ENCODE assay signal across 16 cellular contexts in the genomic region with DNA sequence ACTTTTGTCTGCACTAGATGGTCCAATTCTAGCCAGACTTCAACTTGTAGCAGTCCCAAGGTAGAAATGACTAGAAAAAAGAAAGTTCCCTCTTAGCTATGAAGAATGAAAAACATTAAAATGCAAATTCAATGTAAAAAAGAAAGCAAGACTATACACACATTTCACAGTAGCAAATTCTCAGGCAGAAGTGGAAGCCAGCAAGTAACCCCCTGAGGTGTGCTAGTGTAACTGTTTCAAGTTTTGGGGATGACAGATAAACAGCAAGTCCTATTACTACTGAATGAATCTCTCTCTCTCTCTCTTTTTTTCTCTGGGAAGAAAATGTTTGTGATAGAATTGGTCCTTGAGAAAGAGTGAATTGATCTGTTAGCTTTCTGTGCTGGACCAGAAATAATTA.
DNase-seq lines count a peak whose midpoint lies in the region; ATAC-seq, FAIRE-seq and TF ChIP-seq lines count a peak whose summit lies in the region.
"Had no signal": no experiment of that assay in that cellular context is flagged by ENCODE, and none has a peak within 500 bp of the region (broad histone marks: within the 10 kb centered on the region; RNA-seq: fewer than 3 reads in every experiment).

No MANE protein-coding gene starts in this region.

- H3K36me3 ChIP-seq in GM12878 (ENCODE audit: control insufficient read depth in 2 of 2, insufficient read depth in 2 of 2, low read length in 1 of 2) (no peaks in the 10 kb centered on the region), gastroesophageal sphincter (no peaks in the 10 kb centered on the region), testis (ENCODE audit: low read depth, missing control alignments) (no peaks in the 10 kb centered on the region)
- H3K36me3 ChIP-seq: esophagus squamous epithelium had no signal

- no TSS peak for BruUV-seq in GM12878 (replicated peaks; lab: Mats Ljungman, UMichigan)

- H3K9me3 ChIP-seq in GM12878 (replicated peaks; ENCODE audit: control insufficient read depth, insufficient read depth, low read length) = peaks cover 2% of the 10 kb centered on the region; the same call in 1 of the 3 replicates
- H3K9me3 ChIP-seq in gastroesophageal sphincter = no peaks in the 10 kb centered on the region
- H3K9me3 ChIP-seq in testis = no peaks in the 10 kb centered on the region
- H3K9me3 ChIP-seq in T-helper 17 cell (ENCODE audit: control insufficient read depth, low read length, poor library complexity, severe bottlenecking) = no peaks in the 10 kb centered on the region
- H3K9me3 ChIP-seq: esophagus squamous epithelium, psoas muscle had no signal

- H2AFZ ChIP-seq in GM12878 (ENCODE audit: control insufficient read depth, low read depth, low read length) = no peak overlapping the region

- DNase-seq in GM12878 (ENCODE audit: low read depth, low spot score) (peak; percentile 41), testis (no peak), NCI-H2107 (lab: John Stamatoyannopoulos, UW) (no peak), T-helper 17 cell (no peak)
- DNase-seq: activated CD4-positive, alpha-beta memory T cell treated with anti-CD3 and anti-CD28 coated beads for 36 hours; esophagus squamous epithelium; psoas muscle; stimulated activated CD4-positive, alpha-beta T cell treated with anti-CD3 and anti-CD28 coated beads, Interleukin-2, amount 100 ng/mL, for 24 hours; stimulated activated naive CD4-positive, alpha-beta T cell treated with Interleukin-2 at 50 U/mL for 16 hours had no signal

- H4K20me1 ChIP-seq in GM12878 (ENCODE audit: control insufficient read depth, insufficient read depth) = no peaks in the 10 kb centered on the region

- intact Hi-C loops in GM12878 (cut with micrococcal nuclease; ENCODE audit: unreplicated experiment) = no loop called here
- intact Hi-C loops in testis (cut with DNase I; ENCODE audit: low total_unique reads) = no loop called here

- H3K27ac Mint-ChIP-seq in T-helper 17 cell = no peak overlapping the region
- H3K27ac Mint-ChIP-seq: activated CD4-positive, alpha-beta memory T cell treated with anti-CD3 and anti-CD28 coated beads for 36 hours had no signal

- TF ChIP-seq POLR2A in GM12878 (IDR thresholded peaks at IDR 0.05; ENCODE audit: low read depth, low read length) = no peak
- TF ChIP-seq POLR2A in gastroesophageal sphincter (IDR thresholded peaks at IDR 0.05) = no peak
- TF ChIP-seq POLR2A in testis (IDR thresholded peaks at IDR 0.05) = no peak

- TF ChIP-seq EP300 in GM12878 (IDR thresholded peaks at IDR 0.05; ENCODE audit: borderline replicate concordance in 1 of 2, control insufficient read depth in 1 of 2, low read depth in 2 of 2, low read length in 2 of 2) (no peak), gastroesophageal sphincter (IDR thresholded peaks at IDR 0.05) (no peak)

- no peak overlapping the region for H3K4me3 Mint-ChIP-seq in T-helper 17 cell
- H3K4me3 Mint-ChIP-seq: activated CD4-positive, alpha-beta memory T cell treated with anti-CD3 and anti-CD28 coated beads for 36 hours; activated naive CD4-positive, alpha-beta T cell treated with anti-CD3 and anti-CD28 coated beads, Interleukin-2, amount 50 U/mL, for 24 hours had no signal

- TF ChIP-seq CTCF in GM12878 (IDR thresholded peaks at IDR 0.05 in 2 of 3, conservative IDR thresholded peaks at IDR 0.05 in 1 of 3; ENCODE audit: control insufficient read depth in 2 of 3, extremely low read depth in 1 of 3, insufficient read depth in 1 of 3, low read depth in 3 of 3, low read length in 3 of 3) (no peak), gastroesophageal sphincter (IDR thresholded peaks at IDR 0.05) (no peak), testis (IDR thresholded peaks at IDR 0.05) (no peak)

- FAIRE-seq in GM12878 (lab: Jason Lieb, UNC) = no peak

- no peak overlapping the region for H3K27ac ChIP-seq in GM12878 (ENCODE audit: control insufficient read depth, insufficient read depth)
- H3K27ac ChIP-seq in gastroesophageal sphincter = no peak overlapping the region
- no peak overlapping the region for H3K27ac ChIP-seq in testis
- H3K27ac ChIP-seq: C4-2B, psoas muscle had no signal

- H3K27me3 ChIP-seq in GM12878 (replicated peaks in 1 of 2; ENCODE audit: control insufficient read depth in 2 of 2, insufficient read depth in 2 of 2, low read length in 1 of 2) (no peaks in the 10 kb centered on the region), gastroesophageal sphincter (no peaks in the 10 kb centered on the region), testis (no peaks in the 10 kb centered on the region)
- H3K27me3 ChIP-seq: esophagus squamous epithelium had no signal

- peaks cover 5% of the 10 kb centered on the region for H3K79me2 ChIP-seq in GM12878 (ENCODE audit: control insufficient read depth, insufficient read depth, low read length)

- no peak overlapping the region for H3K4me3 ChIP-seq in GM12878
- no peak overlapping the region for H3K4me3 ChIP-seq in gastroesophageal sphincter
- H3K4me3 ChIP-seq in testis = no peak overlapping the region
- H3K4me3 ChIP-seq: esophagus squamous epithelium, psoas muscle had no signal

- RAD21 ChIA-PET in GM12878 (lab: Charles Lee; ENCODE audit: unreplicated experiment) = interaction anchor here (0.9 to 2.0 kb wide), 6 partner anchors 13 to 89 kb away, joined by 3 to 6 read pairs (median 4); no protein-coding TSS in a partner anchor

- peaks cover 3% of the 10 kb centered on the region for H3K4me1 Mint-ChIP-seq in T-helper 17 cell

- H3K4me1 ChIP-seq in GM12878 (ENCODE audit: control insufficient read depth, insufficient read depth, low read length) (peaks cover 24% of the 10 kb centered on the region), gastroesophageal sphincter (no peaks in the 10 kb centered on the region), testis (peaks cover 4% of the 10 kb centered on the region)
- H3K4me1 ChIP-seq: psoas muscle had no signal

- peaks cover 5% of the 10 kb centered on the region for H3K27me3 Mint-ChIP-seq in T-helper 17 cell
- H3K27me3 Mint-ChIP-seq: activated naive CD4-positive, alpha-beta T cell treated with anti-CD3 and anti-CD28 coated beads, Interleukin-2, amount 50 U/mL, for 24 hours had no signal

- POLR2A ChIA-PET in GM12878 (lab: Charles Lee) = interaction anchor here (0.9 to 1.2 kb wide), 2 partner anchors 86 to 91 kb away, joined by 3 read pairs; no protein-coding TSS in a partner anchor

- in situ Hi-C loops in GM12878 (cut with MboI) = no loop called here

- ATAC-seq in GM18861 (IDR thresholded peaks at IDR 0.05; ENCODE audit: unreplicated experiment) (peak; percentile 66), GM21529 (IDR thresholded peaks at IDR 0.05; ENCODE audit: unreplicated experiment) (peak; percentile 76), HG03060 (IDR thresholded peaks at IDR 0.05; ENCODE audit: low read depth, unreplicated experiment) (peak; percentile 34), GM12878 (peak; percentile 69), gastroesophageal sphincter (no peak), T-helper 17 cell (no peak)
- ATAC-seq: HCT116, psoas muscle had no signal

- SMC1A ChIA-PET in GM12878 (lab: Charles Lee; ENCODE audit: uncharacterized antibody, unreplicated experiment) = interaction anchor here (0.9 to 3.5 kb wide), 10 partner anchors 9 to 110 kb away, joined by 3 to 11 read pairs (median 5); no protein-coding TSS in a partner anchor

- no peak overlapping the region for H3K9ac ChIP-seq in GM12878 (ENCODE audit: control insufficient read depth, insufficient read depth, low read length)

- CTCF ChIA-PET in GM12878 (lab: Yijun Ruan, JAX) = interaction anchor here (1.0 to 1.5 kb wide), 3 partner anchors 8 to 87 kb away, joined by 4 to 5 read pairs (median 4); no protein-coding TSS in a partner anchor

- no peaks in the 10 kb centered on the region for H3K36me3 Mint-ChIP-seq in T-helper 17 cell (ENCODE audit: low read depth)
- H3K36me3 Mint-ChIP-seq: activated naive CD4-positive, alpha-beta T cell treated with anti-CD3 and anti-CD28 coated beads, Interleukin-2, amount 50 U/mL, for 24 hours had no signal

- peak overlapping the region; percentile 28; the same call in 1 of the 2 replicates for H3K4me2 ChIP-seq in GM12878 (ENCODE audit: control insufficient read depth, insufficient read depth)

- TF ChIP-seq RAD21 in GM12878 (IDR thresholded peaks at IDR 0.05; ENCODE audit: insufficient read depth, low read depth, low read length) = no peak

TF ChIP-seq in GM12878, 131 proteins besides CTCF, POLR2A, EP300 and RAD21:
- no peak for TF ChIP-seq MYC (IDR thresholded peaks at IDR 0.05; ENCODE audit: insufficient read depth, insufficient read length, insufficient replicate concordance, low read length, severe bottlenecking)
- no peak for TF ChIP-seq KLF5 (IDR thresholded peaks at IDR 0.05; ENCODE audit: partially characterized antibody)
- 0 out of 3 replicates have a peak, but pooled peaks have one; percentile 40 for TF ChIP-seq POU2F2 (IDR thresholded peaks at IDR 0.05; ENCODE audit: borderline replicate concordance, low read depth, low read length)
- TF ChIP-seq, protein P1, sequence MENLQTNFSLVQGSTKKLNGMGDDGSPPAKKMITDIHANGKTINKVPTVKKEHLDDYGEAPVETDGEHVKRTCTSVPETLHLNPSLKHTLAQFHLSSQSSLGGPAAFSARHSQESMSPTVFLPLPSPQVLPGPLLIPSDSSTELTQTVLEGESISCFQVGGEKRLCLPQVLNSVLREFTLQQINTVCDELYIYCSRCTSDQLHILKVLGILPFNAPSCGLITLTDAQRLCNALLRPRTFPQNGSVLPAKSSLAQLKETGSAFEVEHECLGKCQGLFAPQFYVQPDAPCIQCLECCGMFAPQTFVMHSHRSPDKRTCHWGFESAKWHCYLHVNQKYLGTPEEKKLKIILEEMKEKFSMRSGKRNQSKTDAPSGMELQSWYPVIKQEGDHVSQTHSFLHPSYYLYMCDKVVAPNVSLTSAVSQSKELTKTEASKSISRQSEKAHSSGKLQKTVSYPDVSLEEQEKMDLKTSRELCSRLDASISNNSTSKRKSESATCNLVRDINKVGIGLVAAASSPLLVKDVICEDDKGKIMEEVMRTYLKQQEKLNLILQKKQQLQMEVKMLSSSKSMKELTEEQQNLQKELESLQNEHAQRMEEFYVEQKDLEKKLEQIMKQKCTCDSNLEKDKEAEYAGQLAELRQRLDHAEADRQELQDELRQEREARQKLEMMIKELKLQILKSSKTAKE (IDR thresholded peaks at IDR 0.05; ENCODE audit: low read depth, poor library complexity, severe bottlenecking) = peak; percentile 48
- peak in 1 of 2 experiments; percentile 17; a peak in 2 of 4 replicates for TF ChIP-seq IKZF2 (IDR thresholded peaks at IDR 0.05)
TF ChIP-seq in GM12878: peak in this region for 3.

Comparison
In these comparisons a context has a peak if more than half of its experiments do, and no peak if none do; other contexts are left out.
1. ATAC-seq: peak in GM18861 (single experiment), GM21529 (single experiment), HG03060 (single experiment) and GM12878 (single experiment); none in gastroesophageal sphincter (single experiment) and T-helper 17 cell (single experiment).